Comparison of ENCODE assay signal across 5 cellular contexts in the genomic region with DNA sequence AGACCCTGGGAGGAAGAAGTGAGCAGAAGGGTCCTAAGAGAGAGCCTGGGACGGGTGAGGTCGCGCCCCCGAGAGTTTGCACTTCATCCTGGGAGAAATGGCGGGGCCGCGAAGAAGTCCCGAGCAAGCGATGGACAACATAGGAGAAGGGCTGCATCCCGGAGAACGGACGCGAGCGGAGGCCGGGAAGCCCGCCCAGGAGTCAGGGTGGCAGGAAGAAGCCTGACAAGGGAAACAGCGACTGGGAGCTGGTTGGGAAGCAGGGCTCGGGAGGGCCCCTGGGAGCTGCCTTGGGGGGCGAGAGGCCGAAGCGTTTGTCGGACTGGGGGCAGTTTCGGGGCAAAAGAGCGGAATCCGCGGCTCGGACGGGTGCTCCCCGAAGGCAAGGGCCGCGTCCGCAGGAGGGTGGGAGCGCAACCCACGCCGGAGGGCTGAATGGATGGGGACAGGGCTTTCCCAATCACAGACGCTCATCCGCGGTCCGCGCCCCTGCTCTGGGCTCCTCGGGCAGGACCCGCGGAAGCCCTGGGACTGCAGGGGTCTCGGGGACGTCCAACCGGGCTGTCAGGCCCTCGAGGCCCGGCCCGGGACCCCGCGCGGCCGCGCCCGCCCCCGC. TPM values are rescaled to one million over a fixed set of nuclear protein-coding genes. Genes with fewer than 3 reads are reported as not detected.
A peak's percentile ranks its signal among the peaks of the same experiment; 100 is the strongest.
DNase-seq lines count a peak whose midpoint lies in the region; ATAC-seq and TF ChIP-seq lines count a peak whose summit lies in the region.

No MANE protein-coding gene starts in this region.

- DNase-seq in HCT116 (ENCODE audit: low read depth, low spot score) (no peak), kidney epithelial cell (ENCODE audit: low read depth) (no peak), NCI-H82 (lab: John Stamatoyannopoulos, UW) (no peak)
- no peak for DNase-seq in effector CD4-positive, alpha-beta T cell

- POLR2A ChIA-PET in HCT116 (lab: Charles Lee): no interaction called here

- H3K27ac ChIP-seq in HCT116 (ENCODE audit: low read depth, low read length): peak overlapping the region; percentile 49
- H3K27ac ChIP-seq in VCaP: peak overlapping the region; percentile 81

- H3K9me3 ChIP-seq in HCT116 (ENCODE audit: control insufficient read depth in 1 of 2, insufficient read depth in 1 of 2, low read depth in 1 of 2, low read length in 2 of 2): no peaks in the 10 kb centered on the region

- H3K36me3 ChIP-seq in HCT116 (ENCODE audit: control insufficient read depth in 1 of 2, insufficient read depth in 2 of 2, low read length in 2 of 2) (no peaks in the 10 kb centered on the region), kidney epithelial cell (ENCODE audit: control insufficient read depth, insufficient read depth, low read length) (no peaks in the 10 kb centered on the region)

- intact Hi-C loops in HCT116 (cut with micrococcal nuclease): no loop called here

- H3K4me1 ChIP-seq in HCT116 (ENCODE audit: control insufficient read depth in 1 of 2, insufficient read depth in 2 of 2, low read length in 2 of 2): peaks cover 10 to 30% of the 10 kb centered on the region in 2 experiments; a peak in 3 of 4 replicates

- peak overlapping the region; percentile 94 to 97 for H3K4me3 ChIP-seq in HCT116 (replicated peaks in 1 of 2; ENCODE audit: low read depth in 1 of 2, low read length in 2 of 2)
- peak overlapping the region; percentile 76 for H3K4me3 ChIP-seq in kidney epithelial cell (ENCODE audit: low read depth, low read length)

- H2AFZ ChIP-seq in HCT116 (ENCODE audit: low read depth, low read length, poor library complexity, severe bottlenecking): no peak overlapping the region

- no peak for TF ChIP-seq POLR2A in HCT116 (IDR thresholded peaks at IDR 0.05; ENCODE audit: borderline replicate concordance, extremely low read depth, insufficient read depth, insufficient read length)

- H3K9ac ChIP-seq in HCT116 (ENCODE audit: low read length): peak overlapping the region; percentile 94

- H3K4me2 ChIP-seq in HCT116 (ENCODE audit: low read length): peak overlapping the region; percentile 94

- TF ChIP-seq CTCF in HCT116 (IDR thresholded peaks at IDR 0.05 in 2 of 3, conservative IDR thresholded peaks at IDR 0.05 in 1 of 3; ENCODE audit: borderline replicate concordance in 1 of 3, insufficient read depth in 1 of 3, low read depth in 2 of 3, low read length in 2 of 3) (no peak), VCaP (conservative IDR thresholded peaks at IDR 0.05) (no peak), kidney epithelial cell (IDR thresholded peaks at IDR 0.05; ENCODE audit: insufficient read depth, low read length, poor library complexity, severe bottlenecking) (no peak)

- peaks cover 44% of the 10 kb centered on the region for H3K79me2 ChIP-seq in HCT116 (ENCODE audit: insufficient read depth, low read length)

- RAD21 ChIA-PET in HCT116 (lab: Charles Lee; ENCODE audit: low non-redundant PET in 1 of 2, low total read pairs in 2 of 2, uncharacterized antibody in 2 of 2, unreplicated experiment in 2 of 2): no interaction called here

- no TSS peak for BruUV-seq in HCT116 (replicated peaks; lab: Mats Ljungman, UMichigan)

- no peak for TF ChIP-seq RAD21 in HCT116 (IDR thresholded peaks at IDR 0.05; ENCODE audit: low read depth)

- H4K20me1 ChIP-seq in HCT116 (ENCODE audit: insufficient read depth): no peaks in the 10 kb centered on the region

- H3K9me2 ChIP-seq in HCT116 (ENCODE audit: insufficient read depth): no peaks in the 10 kb centered on the region

- H3K27me3 ChIP-seq in HCT116 (ENCODE audit: insufficient read depth, low read length) (no peaks in the 10 kb centered on the region), kidney epithelial cell (ENCODE audit: control insufficient read depth, insufficient read depth, low read length) (no peaks in the 10 kb centered on the region)

- peak; percentile 37 for ATAC-seq in HCT116

- CTCF ChIA-PET in HCT116 (lab: Charles Lee): interaction anchor here (1.1 kb wide), 1 partner anchor 20 kb away, joined by 5 read pairs; no protein-coding TSS in a partner anchor

TF ChIP-seq in HCT116, 20 proteins besides CTCF, POLR2A, EP300 and RAD21:
- TF ChIP-seq YY1 (IDR thresholded peaks at IDR 0.05; ENCODE audit: extremely low read depth, insufficient replicate concordance, low read depth, low read length) (no peak), EZH2phosphoT487 (IDR thresholded peaks at IDR 0.05; ENCODE audit: borderline replicate concordance) (no peak), ZFX (IDR thresholded peaks at IDR 0.05) (peak; percentile 78; the same call in 1 of the 2 replicates)

RNA-seq across cellular contexts. Expression of gene ABHD17A, which starts 0.5 kb away (rescaled TPM):
- 68.2 TPM for total RNA-seq in HCT116 (2021; ENCODE audit: unreplicated experiment)
- 39.6 and 42.3 TPM in 2 replicates for polyA plus RNA-seq in HCT116 (2012)
- total RNA-seq in kidney epithelial cell: 54.1 and 66.7 TPM in 2 replicates

RNA-seq across cellular contexts. Expression of gene ADAT3, which starts 20.4 kb away (rescaled TPM):
- total RNA-seq in HCT116 (2021; ENCODE audit: unreplicated experiment) (15.9 TPM), kidney epithelial cell (1.8 and 8.6 TPM in 2 replicates)
- 6.2 and 7.5 TPM in 2 replicates for polyA plus RNA-seq in HCT116 (2012)

RNA-seq across cellular contexts. Expression of gene SCAMP4, which starts 20.4 kb away (rescaled TPM):
- 63.3 TPM for total RNA-seq in HCT116 (2021; ENCODE audit: unreplicated experiment)
- 47.3 and 49.9 TPM in 2 replicates for polyA plus RNA-seq in HCT116 (2012)
- total RNA-seq in kidney epithelial cell: 167 and 178 TPM in 2 replicates

RNA-seq across cellular contexts. Expression of gene KLF16, which starts 21.4 kb away (rescaled TPM):
- 64.3 TPM for total RNA-seq in HCT116 (2021; ENCODE audit: unreplicated experiment)
- 29.9 and 33.0 TPM in 2 replicates for polyA plus RNA-seq in HCT116 (2012)
- 11.4 and 15.3 TPM in 2 replicates for total RNA-seq in kidney epithelial cell

RNA-seq across cellular contexts. Expression of gene REXO1, which starts 36.5 kb away (rescaled TPM):
- total RNA-seq in HCT116 (2021; ENCODE audit: unreplicated experiment) (52.2 TPM), kidney epithelial cell (18.8 and 32.1 TPM in 2 replicates)
- polyA plus RNA-seq in HCT116 (2012): 37.4 and 54.0 TPM in 2 replicates
